21 cellular contexts compared by ENCODE assay signal in the genomic region with DNA sequence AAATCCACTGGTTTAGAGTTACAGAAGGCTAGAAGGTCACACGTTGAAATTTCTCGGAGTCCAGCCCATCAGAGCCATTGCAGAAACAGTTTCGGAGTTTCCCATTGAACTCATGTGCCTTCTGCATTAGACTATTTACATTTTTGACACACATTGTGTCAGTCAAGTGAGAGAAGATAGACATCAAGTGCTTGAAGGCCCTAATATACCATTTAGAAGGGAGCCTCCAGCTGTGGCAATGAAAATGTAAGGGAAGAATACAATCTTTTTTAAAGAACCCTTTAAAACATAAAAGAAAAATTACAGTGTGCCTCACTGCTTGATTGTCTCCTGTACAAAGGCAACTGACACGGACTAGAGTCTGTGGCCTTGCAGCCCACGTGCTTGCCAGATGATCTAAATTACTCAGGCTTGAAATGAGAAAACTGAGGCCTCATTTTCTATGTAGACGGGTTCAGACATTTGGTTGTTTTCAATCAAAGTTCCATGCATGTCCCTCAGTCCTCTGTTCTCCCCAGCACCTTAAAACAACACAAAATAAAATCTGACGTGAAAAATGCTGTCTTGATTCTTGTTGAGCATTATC.
"Had no signal": no experiment of that assay in that cellular context is flagged by ENCODE, and none has a peak within 500 bp of the region (broad histone marks: within the 10 kb centered on the region; RNA-seq: fewer than 3 reads in every experiment).

No MANE protein-coding gene starts in this region.

- H3K36me3 ChIP-seq: gastrocnemius medialis, lower lobe of right lung, neutrophil, pancreas, right lobe of liver, suprapubic skin, thyroid gland, vagina had no signal

- H3K9me3 ChIP-seq: gastrocnemius medialis, lower lobe of right lung, neutrophil, pancreas, right lobe of liver, suprapubic skin, thyroid gland, vagina had no signal

- DNase-seq: dorsolateral prefrontal cortex; effector CD4-positive, alpha-beta T cell; gastrocnemius medialis; head of caudate nucleus; left ventricle myocardium superior; lower lobe of right lung; naive thymus-derived CD8-positive, alpha-beta T cell; nephron progenitor cell; pancreas; right lobe of liver; small intestine; stimulated activated CD4-positive, alpha-beta T cell treated with anti-CD3 and anti-CD28 coated beads, Interleukin-15, amount 100 ng/mL, for 24 hours; stimulated activated CD4-positive, alpha-beta T cell treated with anti-CD3 and anti-CD28 coated beads, Interleukin-4, amount 100 ng/mL, for 1 hour; stimulated activated CD8-positive, alpha-beta memory T cell treated with anti-CD3 and anti-CD28 coated beads, Interleukin-4, amount 100 ng/mL, for 48 hours; stimulated activated naive CD4-positive, alpha-beta T cell; stimulated activated naive CD8-positive, alpha-beta T cell treated with anti-CD3 and anti-CD28 coated beads, Interleukin-15, amount 100 ng/mL, for 72 hours; thyroid gland; trophoblast cell had no signal

- H3K27ac ChIP-seq: dorsolateral prefrontal cortex, gastrocnemius medialis, lower lobe of right lung, neutrophil, pancreas, right lobe of liver, suprapubic skin, thyroid gland, vagina had no signal

- H3K4me3 ChIP-seq: dorsolateral prefrontal cortex, gastrocnemius medialis, lower lobe of right lung, pancreas, right lobe of liver, suprapubic skin, thyroid gland, vagina had no signal

- H3K27me3 ChIP-seq: dorsolateral prefrontal cortex, gastrocnemius medialis, neutrophil, pancreas, right lobe of liver, suprapubic skin, thyroid gland, vagina had no signal

- ATAC-seq: gastrocnemius medialis; left ventricle myocardium superior; lower lobe of right lung; naive thymus-derived CD8-positive, alpha-beta T cell; pancreas; right lobe of liver; stimulated activated naive CD8-positive, alpha-beta T cell treated with anti-CD3 and anti-CD28 coated beads, Interleukin-15, amount 100 ng/mL, for 72 hours had no signal

- H3K4me1 ChIP-seq: gastrocnemius medialis, lower lobe of right lung, pancreas, right lobe of liver, thyroid gland, vagina had no signal
